In the genomic region with DNA sequence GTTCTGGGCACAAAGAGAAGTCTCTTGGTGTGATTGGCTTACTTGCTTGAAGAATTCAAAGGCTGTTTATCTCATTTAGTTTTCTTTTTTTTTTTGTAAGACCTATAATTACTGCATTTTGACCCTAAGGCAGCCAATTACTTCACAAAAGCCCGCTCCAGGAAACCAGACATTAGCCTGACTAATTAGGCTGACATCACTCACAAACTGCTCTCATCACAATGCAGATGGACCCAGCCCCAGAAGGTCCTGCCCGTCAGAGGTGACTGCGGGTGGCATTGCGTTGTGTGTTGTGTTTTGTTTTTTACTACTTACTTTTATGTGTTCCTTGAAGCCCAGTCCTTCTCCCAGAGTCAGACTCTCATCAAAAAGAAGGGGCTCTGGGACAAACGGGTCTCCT, we compare ENCODE assay signal across 23 cellular contexts.
DNase-seq lines count a peak whose midpoint lies in the region; ATAC-seq and TF ChIP-seq lines count a peak whose summit lies in the region.
"Had no signal": no experiment of that assay in that cellular context is flagged by ENCODE, and none has a peak within 500 bp of the region (broad histone marks: within the 10 kb centered on the region; RNA-seq: fewer than 3 reads in every experiment).

No MANE protein-coding gene starts in this region.

- peaks cover 0 to 10% (median 9%) of the 10 kb centered on the region in 5 experiments for H3K9me3 Mint-ChIP-seq in brain
- H3K9me3 Mint-ChIP-seq in neural crest cell: peaks cover 8% of the 10 kb centered on the region
- H3K9me3 Mint-ChIP-seq: activated T-helper 17 cell treated with anti-CD3 and anti-CD28 coated beads, Interleukin-2, amount 50 U/mL, for 72 hours had no signal

- DNase-seq in NCI-H2227 (lab: John Stamatoyannopoulos, UW; ENCODE audit: unreplicated experiment) (peak; percentile 73), neural crest cell (ENCODE audit: low read depth, low spot score) (no peak), DMS79 treated with DMSO at 0.1 percent for 48 hours (lab: John Stamatoyannopoulos, UW) (no peak), SHP77 treated with DMSO at 0.1 percent for 48 hours (lab: John Stamatoyannopoulos, UW) (no peak)
- DNase-seq: activated CD8-positive, alpha-beta memory T cell treated with anti-CD3 and anti-CD28 coated beads for 24 hours; CD4-positive, alpha-beta memory T cell; esophagus squamous epithelium; NCI-H1048; NCI-H345; stimulated activated CD4-positive, alpha-beta T cell treated with anti-CD3 and anti-CD28 coated beads, Interleukin-4, amount 100 ng/mL, for 4 hours; uterus had no signal

- peaks cover 6% of the 10 kb centered on the region; the same call in 1 of the 2 replicates for H3K4me1 ChIP-seq in HEK293 (ENCODE audit: control insufficient read depth, insufficient read depth, low read length)
- H3K4me1 ChIP-seq: uterus had no signal

- CTCF ChIA-PET in HEK293 (lab: Yijun Ruan, JAX): interaction anchor here (1.4 kb wide), 1 partner anchor 9 kb away, joined by 3 read pairs; no protein-coding TSS in a partner anchor

- H3K4me3 Mint-ChIP-seq in brain (no peak overlapping the region), neural crest cell (no peak overlapping the region)
- H3K4me3 Mint-ChIP-seq: activated T-helper 17 cell treated with anti-CD3 and anti-CD28 coated beads, Interleukin-2, amount 50 U/mL, for 72 hours; CD4-positive, alpha-beta memory T cell; T-helper 2 cell treated with Interferon-gamma antibody and Interleukin-4, amounts not matched to agents 5 μg/mL and 100 μg/mL, for 36 hours had no signal

- ATAC-seq in HG03097 (IDR thresholded peaks at IDR 0.05; ENCODE audit: low FRiP score, unreplicated experiment) (no peak), GM18868 (IDR thresholded peaks at IDR 0.05; ENCODE audit: unreplicated experiment) (no peak)
- ATAC-seq: activated CD4-positive, CD25-positive, alpha-beta regulatory T cell treated with anti-CD3 and anti-CD28 coated beads, Interleukin-2, amount 50 U/mL, for 24 hours; activated T-helper 17 cell treated with anti-CD3 and anti-CD28 coated beads, Interleukin-2, amount 50 U/mL, for 72 hours; HCT116; Right ventricle myocardium inferior had no signal

- no peaks in the 10 kb centered on the region for H3K36me3 Mint-ChIP-seq in brain
- H3K36me3 Mint-ChIP-seq in neural crest cell (ENCODE audit: low read depth): no peaks in the 10 kb centered on the region

- no peak for TF ChIP-seq CTCF in HEK293 (tag by site-specific recombination; IDR thresholded peaks at IDR 0.05)
- no peak for TF ChIP-seq CTCF in brain (conservative IDR thresholded peaks at IDR 0.05)
- no peak for TF ChIP-seq CTCF in neural crest cell (conservative IDR thresholded peaks at IDR 0.05)

- H3K27me3 Mint-ChIP-seq in brain: peaks cover 95% of the 10 kb centered on the region
- peaks cover 15% of the 10 kb centered on the region for H3K27me3 Mint-ChIP-seq in neural crest cell (ENCODE audit: low read depth)

- H3K27ac Mint-ChIP-seq in brain (peak overlapping the region in 3 of 5 experiments; percentile 24 to 82 (median 69)), neural crest cell (ENCODE audit: unreplicated experiment) (peak overlapping the region; percentile 83)
- H3K27ac Mint-ChIP-seq: activated T-helper 17 cell treated with anti-CD3 and anti-CD28 coated beads, Interleukin-2, amount 50 U/mL, for 72 hours; CD4-positive, alpha-beta memory T cell; T-helper 2 cell treated with Interferon-gamma antibody and Interleukin-4, amounts not matched to agents 5 μg/mL and 100 μg/mL, for 36 hours had no signal

- H3K36me3 ChIP-seq in HEK293 (ENCODE audit: control insufficient read depth in 2 of 2, insufficient read depth in 1 of 2, low read length in 2 of 2): no peaks in the 10 kb centered on the region
- H3K36me3 ChIP-seq: cardiac muscle cell, esophagus squamous epithelium, uterus had no signal

- H3K4me3 ChIP-seq in HEK293 (ENCODE audit: low read depth, low read length): no peak overlapping the region
- H3K4me3 ChIP-seq: cardiac muscle cell, esophagus squamous epithelium, lung, uterus had no signal

- H3K4me1 Mint-ChIP-seq in brain (peaks cover 49% of the 10 kb centered on the region), neural crest cell (peaks cover 48% of the 10 kb centered on the region)
- H3K4me1 Mint-ChIP-seq: activated T-helper 17 cell treated with anti-CD3 and anti-CD28 coated beads, Interleukin-2, amount 50 U/mL, for 72 hours had no signal

- no peak overlapping the region for H3K27ac ChIP-seq in HEK293 (ENCODE audit: extremely low read depth, low read depth, low read length)
- H3K27ac ChIP-seq: cardiac muscle cell, esophagus squamous epithelium, KMS-11, uterus had no signal

- no peaks in the 10 kb centered on the region for H3K9me3 ChIP-seq in HEK293 (ENCODE audit: control insufficient read depth, insufficient read depth, low read depth, low read length)
- H3K9me3 ChIP-seq: esophagus squamous epithelium, uterus had no signal

- POLR2A ChIA-PET in HEK293 (lab: Yijun Ruan, JAX): no interaction called here

TF ChIP-seq in HEK293, 187 proteins besides CTCF, POLR2A, EP300 and RAD21 (continues in another document):
- TF ChIP-seq ZBTB49 (tag by site-specific recombination; IDR thresholded peaks at IDR 0.05; ENCODE audit: low read depth) (no peak), ZFP69B (tag by site-specific recombination; IDR thresholded peaks at IDR 0.05) (peak; percentile 39; the same call in 1 of the 2 replicates), GLIS1 (tag by site-specific recombination; IDR thresholded peaks at IDR 0.05) (peak; percentile 81), ZNF843 (tag by site-specific recombination; IDR thresholded peaks at IDR 0.05) (peak; percentile 43; the same call in 1 of the 2 replicates), ZNF629 (tag by site-specific recombination; IDR thresholded peaks at IDR 0.05) (peak; percentile 93), MYNN (tag by site-specific recombination; IDR thresholded peaks at IDR 0.05; ENCODE audit: borderline replicate concordance) (no peak), ZNF280C (tag by site-specific recombination; IDR thresholded peaks at IDR 0.05) (no peak), ZNF426 (tag by site-specific recombination; IDR thresholded peaks at IDR 0.05) (no peak), ZIC2 (tag by site-specific recombination; IDR thresholded peaks at IDR 0.05) (peak; percentile 56), FEZF1 (tag by site-specific recombination; IDR thresholded peaks at IDR 0.05) (0 out of 2 replicates have a peak, but pooled peaks have one; percentile 37), ZNF19 (tag by site-specific recombination; IDR thresholded peaks at IDR 0.05; ENCODE audit: low read depth) (no peak), ZBTB8A (tag by site-specific recombination; IDR thresholded peaks at IDR 0.05) (0 out of 2 replicates have a peak, but pooled peaks have one; percentile 14), HOXD13 (CRISPR knock-in tag; IDR thresholded peaks at IDR 0.05; ENCODE audit: borderline replicate concordance) (peak; percentile 34; the same call in 1 of the 2 replicates), ZNF76 (tag by site-specific recombination; IDR thresholded peaks at IDR 0.05; ENCODE audit: borderline replicate concordance, low read depth) (no peak), SP7 (tag by site-specific recombination; IDR thresholded peaks at IDR 0.05) (peak; percentile 99), ZBTB6 (tag by site-specific recombination; IDR thresholded peaks at IDR 0.05) (no peak), ZNF138 (tag by site-specific recombination; IDR thresholded peaks at IDR 0.05; ENCODE audit: borderline replicate concordance) (no peak), ZNF335 (tag by site-specific recombination; conservative IDR thresholded peaks at IDR 0.05) (peak; percentile 32; the same call in 1 of the 2 replicates), ZNF2 (tag by site-specific recombination; IDR thresholded peaks at IDR 0.05) (no peak)
